In genomic region chr11:65493367-65494176, GRCh38 we compare ENCODE assay signal across 8 cellular contexts. TPM values are rescaled to one million over a fixed set of nuclear protein-coding genes. Genes with fewer than 3 reads are reported as not detected.
DNase-seq lines count a peak whose midpoint lies in the region; ATAC-seq and TF ChIP-seq lines count a peak whose summit lies in the region.

No MANE protein-coding gene starts in this region.

- H3K4me1 ChIP-seq in right lobe of liver (peaks cover 0 to 60% (median 33%) of the 10 kb centered on the region in 4 donors), thyroid gland (peaks cover 83 to 84% of the 10 kb centered on the region in 2 donors)

- H3K36me3 ChIP-seq in brain microvascular endothelial cell (replicated peaks): no peaks in the 10 kb centered on the region
- no peaks in the 10 kb centered on the region for H3K36me3 ChIP-seq in right lobe of liver
- H3K36me3 ChIP-seq in thyroid gland: no peaks in the 10 kb centered on the region

- no peak overlapping the region for H3K4me3 ChIP-seq in brain microvascular endothelial cell (ENCODE audit: low read depth, low read length)
- H3K4me3 ChIP-seq in right lobe of liver: no peak overlapping the region
- H3K4me3 ChIP-seq in thyroid gland (replicated peaks in 1 of 3): peak overlapping the region in 1 of 3 donors; percentile 11

- no peak overlapping the region for H3K27ac ChIP-seq in CD4-positive, alpha-beta T cell (ENCODE audit: low read depth, low read length)
- H3K27ac ChIP-seq in brain microvascular endothelial cell: peak overlapping the region; percentile 99
- peak overlapping the region; percentile 94 to 100 (median 94) for H3K27ac ChIP-seq in right lobe of liver
- peak overlapping the region; percentile 98 to 100 (median 99) for H3K27ac ChIP-seq in thyroid gland

- peak; percentile 10; the same call in 1 of the 2 replicates for TF ChIP-seq EP300 in Ishikawa (IDR thresholded peaks at IDR 0.05; ENCODE audit: borderline replicate concordance)

- peak overlapping the region; percentile 32 for H3K27ac Mint-ChIP-seq in CD4-positive, alpha-beta T cell

- 53% methylated on average over 11 of the region's 12 CpGs for WGBS in right lobe of liver (ENCODE audit: insufficient coverage, low coverage, low lambda C conversion rate, missing lambda C conversion rate)
- 35 to 37% methylated on average over 11 to 12 of the region's 12 CpGs for WGBS in thyroid gland, 2 donors

- no peak overlapping the region for H3K4me3 Mint-ChIP-seq in CD4-positive, alpha-beta T cell

- DNase-seq in CD4-positive, alpha-beta T cell: no peak
- DNase-seq in brain microvascular endothelial cell: peak; percentile 96
- DNase-seq in right lobe of liver: peak; percentile 76 to 88 (median 85)
- DNase-seq in thyroid gland: peak; percentile 94 to 95
- DNase-seq in OCI-M1 (lab: John Stamatoyannopoulos, UW): no peak

- no peaks in the 10 kb centered on the region for H3K36me3 Mint-ChIP-seq in CD4-positive, alpha-beta T cell (ENCODE audit: low read depth)

- TF ChIP-seq POLR2A in right lobe of liver (IDR thresholded peaks at IDR 0.05) (peak; percentile 15), thyroid gland (IDR thresholded peaks at IDR 0.05) (peak in 1 of 2 donors; percentile 92)

- H3K27me3 ChIP-seq in CD4-positive, alpha-beta T cell (ENCODE audit: control insufficient read depth, insufficient read depth, low read length): no peaks in the 10 kb centered on the region
- no peaks in the 10 kb centered on the region for H3K27me3 ChIP-seq in brain microvascular endothelial cell (replicated peaks)
- no peaks in the 10 kb centered on the region for H3K27me3 ChIP-seq in right lobe of liver
- no peaks in the 10 kb centered on the region for H3K27me3 ChIP-seq in thyroid gland

- no peaks in the 10 kb centered on the region for H3K9me3 Mint-ChIP-seq in CD4-positive, alpha-beta T cell

- no peaks in the 10 kb centered on the region for H3K9me3 ChIP-seq in CD4-positive, alpha-beta T cell (ENCODE audit: control insufficient read depth, low read length)
- H3K9me3 ChIP-seq in right lobe of liver (no peaks in the 10 kb centered on the region), thyroid gland (no peaks in the 10 kb centered on the region)

- no peaks in the 10 kb centered on the region for H3K27me3 Mint-ChIP-seq in CD4-positive, alpha-beta T cell

- POLR2A ChIA-PET in CD4-positive, alpha-beta T cell (lab: Charles Lee): interaction anchor here (0.8 to 2.8 kb wide), 7 partner anchors 9 to 72 kb away, joined by 3 to 14 read pairs (median 8); partner anchors contain the start of gene NEAT1

- ATAC-seq in CD4-positive, alpha-beta T cell (ENCODE audit: poor library complexity): no peak
- peak in 2 of 4 donors; percentile 34 to 40 for ATAC-seq in right lobe of liver
- no peak for ATAC-seq in GM18502 (IDR thresholded peaks at IDR 0.05; ENCODE audit: poor library complexity, unreplicated experiment)
- no peak for ATAC-seq in HG02870 (IDR thresholded peaks at IDR 0.05; ENCODE audit: unreplicated experiment)

- peaks cover 34% of the 10 kb centered on the region for H3K4me1 Mint-ChIP-seq in CD4-positive, alpha-beta T cell (ENCODE audit: low read depth)

- in situ Hi-C loops in brain microvascular endothelial cell (cut with HindIII; ENCODE audit: low pct_ligation_motif_present, low sequenced_read_pairs): no loop called here

- intact Hi-C loops in CD4-positive, alpha-beta T cell (cut with DNase I, micrococcal nuclease): no loop called here
- intact Hi-C loops in right lobe of liver (cut with DNase I) (no loop called here), thyroid gland (cut with DNase I) (no loop called here)

- TF ChIP-seq RAD21 in Ishikawa (IDR thresholded peaks at IDR 0.05; ENCODE audit: low read depth): no peak

- no peak for TF ChIP-seq CTCF in CD4-positive, alpha-beta T cell (IDR thresholded peaks at IDR 0.05)
- TF ChIP-seq CTCF in brain microvascular endothelial cell (IDR thresholded peaks at IDR 0.05; ENCODE audit: low read depth, low read length, missing control alignments): no peak
- no peak for TF ChIP-seq CTCF in right lobe of liver (IDR thresholded peaks at IDR 0.05)
- TF ChIP-seq CTCF in thyroid gland (IDR thresholded peaks at IDR 0.05): no peak

- CTCF ChIA-PET in CD4-positive, alpha-beta T cell (lab: Charles Lee): interaction anchor here (0.6 to 1.4 kb wide), 3 partner anchors 25 to 108 kb away, joined by 3 to 4 read pairs (median 3); no protein-coding TSS in a partner anchor

TF ChIP-seq in Ishikawa, 13 proteins besides CTCF, POLR2A, EP300 and RAD21:
- no peak for TF ChIP-seq NFIC (IDR thresholded peaks at IDR 0.05)
- TF ChIP-seq TCF12 (IDR thresholded peaks at IDR 0.05; ENCODE audit: low read depth): no peak
- TF ChIP-seq TEAD4 (IDR thresholded peaks at IDR 0.05): peak; percentile 62
- no peak for TF ChIP-seq FOXM1 (IDR thresholded peaks at IDR 0.05; ENCODE audit: borderline replicate concordance, low read depth)
- TF ChIP-seq ZBTB7A (IDR thresholded peaks at IDR 0.05; ENCODE audit: low read depth): no peak
- no peak for TF ChIP-seq CREB1 (IDR thresholded peaks at IDR 0.05; ENCODE audit: low read depth)
- TF ChIP-seq TAF1 (IDR thresholded peaks at IDR 0.05; ENCODE audit: low read depth): peak; percentile 16; the same call in 1 of the 2 replicates
- no peak for TF ChIP-seq REST (IDR thresholded peaks at IDR 0.05; ENCODE audit: low read depth)
- no peak for TF ChIP-seq YY1 (IDR thresholded peaks at IDR 0.05; ENCODE audit: low read depth)
- no peak for TF ChIP-seq USF1 (IDR thresholded peaks at IDR 0.05)

RNA-seq across cellular contexts. Expression of gene MALAT1, which starts 5.3 kb away (rescaled TPM):
- total RNA-seq in CD4-positive, alpha-beta T cell: over 10,000 TPM; 31,509 to 32,316 TPM
- 1,000 to 10,000 TPM; 2,716 to 5,163 (median 3,933) TPM for total RNA-seq in right lobe of liver
- total RNA-seq in thyroid gland: over 10,000 TPM; 20,994 to 36,233 (median 26,043) TPM

RNA-seq across cellular contexts. Expression of gene SCYL1, which starts 31.3 kb away (rescaled TPM):
- 10 to 100 TPM; 57.4 to 60.7 TPM for total RNA-seq in CD4-positive, alpha-beta T cell
- total RNA-seq in right lobe of liver (10 to 100 TPM; 51.3 to 82.3 (median 57.0) TPM), thyroid gland (100 to 1,000 TPM in 3 of 4 donors, 10 to 100 TPM in 1; 99.8 to 122 (median 116) TPM)

Comparison
In these comparisons a context has a peak if more than half of its experiments do, and no peak if none do; other contexts are left out.
1. DNase-seq: peak in brain microvascular endothelial cell (single experiment), right lobe of liver (3 of 3) and thyroid gland (2 of 2); none in CD4-positive, alpha-beta T cell (0 of 10) and OCI-M1 (single experiment).
2. RNA of gene MALAT1, which starts 5.3 kb away (total RNA-seq): 31,509 to 32,316 TPM in CD4-positive, alpha-beta T cell and 20,994 to 36,233 TPM in thyroid gland; 2,716 to 5,163 TPM in right lobe of liver; every median in the first group is over 4 times any median in the second.